ENCODE assay signal across 24 cellular contexts in genomic region chr16:84471316-84471715, GRCh38.
"Had no signal": no experiment of that assay in that cellular context is flagged by ENCODE, and none has a peak within 500 bp of the region (broad histone marks: within the 10 kb centered on the region; RNA-seq: fewer than 3 reads in every experiment).

No MANE protein-coding gene starts in this region.

- H3K4me1 Mint-ChIP-seq: activated naive CD4-positive, alpha-beta T cell treated with anti-CD3 and anti-CD28 coated beads, Interleukin-2, amount 50 U/mL, for 24 hours; nephron progenitor cell; stimulated activated naive B cell treated with anti-CD40 and anti-IgM and Interleukin-4, amounts not matched to agents 10 μg/mL and 1 μg/mL and 100 μg/mL, for 72 hours had no signal

- DNase-seq: activated CD4-positive, alpha-beta T cell treated with anti-CD3 and anti-CD28 coated beads for 48 hours; activated CD4-positive, alpha-beta T cell treated with anti-CD3 and anti-CD28 coated beads, Interleukin-2, amount 50 U/mL, for 48 hours; anterior cingulate cortex; effector CD8-positive, alpha-beta T cell; esophagus squamous epithelium; foreskin melanocyte; left colon; lower lobe of right lung; mesenchymal stem cell; mucosa of descending colon; nephron progenitor cell; retina; sigmoid colon; SK-N-SH; small intestine; stimulated activated CD4-positive, alpha-beta T cell treated with anti-CD3 and anti-CD28 coated beads, Interleukin-1b, Interleukin-23, amount 100 ng/mL, for 48 hours; stimulated activated naive B cell treated with anti-CD40 and anti-IgM and Interleukin-4, amounts not matched to agents 10 μg/mL and 1 μg/mL and 100 μg/mL, for 72 hours; SW 1271; T-helper 9 cell; uterus had no signal

- H3K27me3 Mint-ChIP-seq: activated naive CD4-positive, alpha-beta T cell treated with anti-CD3 and anti-CD28 coated beads, Interleukin-2, amount 50 U/mL, for 24 hours; central memory CD8-positive, alpha-beta T cell; stimulated activated naive B cell treated with anti-CD40 and anti-IgM and Interleukin-4, amounts not matched to agents 10 μg/mL and 1 μg/mL and 100 μg/mL, for 72 hours had no signal

- ATAC-seq: activated CD4-positive, CD25-positive, alpha-beta regulatory T cell treated with anti-CD3 and anti-CD28 coated beads, Interleukin-2, amount 50 U/mL, for 24 hours; left colon; lower lobe of right lung; mucosa of descending colon; stimulated activated naive B cell treated with anti-CD40 and anti-IgM and Interleukin-4, amounts not matched to agents 10 μg/mL and 1 μg/mL and 100 μg/mL, for 72 hours had no signal

- H3K4me3 Mint-ChIP-seq: activated naive CD4-positive, alpha-beta T cell treated with anti-CD3 and anti-CD28 coated beads, Interleukin-2, amount 50 U/mL, for 24 hours; central memory CD8-positive, alpha-beta T cell; nephron progenitor cell; stimulated activated naive B cell treated with anti-CD40 and anti-IgM and Interleukin-4, amounts not matched to agents 10 μg/mL and 1 μg/mL and 100 μg/mL, for 72 hours; T-helper 1 cell treated with Interleukin-12 subunit alpha and Interleukin-12 subunit beta and Interleukin-4 antibody, amounts not matched to agents 30 μg/mL and 1 μg/mL, for 36 hours had no signal

- H3K27ac Mint-ChIP-seq: activated naive CD4-positive, alpha-beta T cell treated with anti-CD3 and anti-CD28 coated beads, Interleukin-2, amount 50 U/mL, for 24 hours; stimulated activated naive B cell treated with anti-CD40 and anti-IgM and Interleukin-4, amounts not matched to agents 10 μg/mL and 1 μg/mL and 100 μg/mL, for 72 hours; T-helper 1 cell treated with Interleukin-12 subunit alpha and Interleukin-12 subunit beta and Interleukin-4 antibody, amounts not matched to agents 30 μg/mL and 1 μg/mL, for 36 hours had no signal
